Comparison of ENCODE assay signal across 10 cellular contexts in the genomic region with DNA sequence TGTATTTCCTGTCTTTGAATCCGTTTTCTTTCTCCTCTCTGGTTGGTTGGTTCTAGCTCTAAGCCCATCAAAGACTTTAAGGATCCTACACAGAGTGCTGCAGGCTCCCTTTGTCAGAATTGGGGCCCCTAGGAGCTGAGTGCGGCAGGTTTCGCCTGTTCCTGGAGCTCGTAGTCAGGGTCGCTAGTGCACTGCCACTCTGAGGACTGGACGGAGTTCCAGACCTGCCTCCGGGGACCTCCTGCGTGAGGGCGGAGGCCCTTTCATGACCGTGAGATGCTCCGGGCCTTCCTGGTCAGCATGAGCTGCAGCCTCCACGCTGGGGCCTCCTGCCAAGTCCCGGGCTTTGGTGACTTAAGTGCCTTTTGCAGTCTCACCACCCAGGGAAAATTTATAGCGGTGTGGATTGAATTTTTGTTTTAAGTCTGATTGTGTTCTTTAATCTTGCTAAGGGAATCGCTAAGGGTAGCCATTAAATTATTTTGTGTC. TPM values are rescaled to one million over a fixed set of nuclear protein-coding genes. Genes with fewer than 3 reads are reported as not detected.
A peak's percentile ranks its signal among the peaks of the same experiment; 100 is the strongest.
DNase-seq lines count a peak whose midpoint lies in the region; ATAC-seq and TF ChIP-seq lines count a peak whose summit lies in the region.
"Had no signal": no experiment of that assay in that cellular context is flagged by ENCODE, and none has a peak within 500 bp of the region (broad histone marks: within the 10 kb centered on the region; RNA-seq: fewer than 3 reads in every experiment).

No MANE protein-coding gene starts in this region.

- ATAC-seq in memory B cell (ENCODE audit: low read depth) (no peak), HG02970 (IDR thresholded peaks at IDR 0.05; ENCODE audit: low FRiP score, unreplicated experiment) (no peak)

- no peak for TF ChIP-seq EP300 in tibial nerve (IDR thresholded peaks at IDR 0.05)

- H3K27ac Mint-ChIP-seq in activated CD4-positive, alpha-beta T cell treated with anti-CD3 and anti-CD28 coated beads, Interleukin-2, amount 10 ng/mL, durations not matched to agents 7 days and 5 days, result peak overlapping the region; percentile 42
- no peak overlapping the region for H3K27ac Mint-ChIP-seq in memory B cell

- DNase-seq in activated CD4-positive, alpha-beta T cell treated with anti-CD3 and anti-CD28 coated beads, Interleukin-2, amount 10 ng/mL, durations not matched to agents 7 days and 5 days, result no peak
- no peak for DNase-seq in activated CD4-positive, alpha-beta T cell treated with anti-CD3 and anti-CD28 coated beads for 48 hours
- no peak for DNase-seq in memory B cell (ENCODE audit: low spot score in 2 of 2)
- no peak for DNase-seq in tibial nerve (ENCODE audit: low spot score in 2 of 2)
- no peak for DNase-seq in NCI-H526 (lab: John Stamatoyannopoulos, UW)
- DNase-seq in NCI-H1417 (lab: John Stamatoyannopoulos, UW), result no peak
- DNase-seq: PC-9 had no signal

- H3K27me3 Mint-ChIP-seq in activated CD4-positive, alpha-beta T cell treated with anti-CD3 and anti-CD28 coated beads, Interleukin-2, amount 10 ng/mL, durations not matched to agents 7 days and 5 days, result peaks cover 42% of the 10 kb centered on the region
- H3K27me3 Mint-ChIP-seq in memory B cell, result peaks cover 18% of the 10 kb centered on the region

- H3K9me3 Mint-ChIP-seq in activated CD4-positive, alpha-beta T cell treated with anti-CD3 and anti-CD28 coated beads, Interleukin-2, amount 10 ng/mL, durations not matched to agents 7 days and 5 days, result no peaks in the 10 kb centered on the region
- no peaks in the 10 kb centered on the region for H3K9me3 Mint-ChIP-seq in memory B cell

- TF ChIP-seq CTCF in tibial nerve (IDR thresholded peaks at IDR 0.05), result no peak

- H3K9ac ChIP-seq in duodenal mucosa (ENCODE audit: low read depth in 1 of 2, low read length in 2 of 2), result no peak overlapping the region

- H3K4me3 ChIP-seq in duodenal mucosa (ENCODE audit: low read depth in 1 of 2, low read length in 2 of 2), result peak overlapping the region; percentile 53 to 54
- peak overlapping the region; percentile 20 to 51 (median 37) for H3K4me3 ChIP-seq in tibial nerve
- H3K4me3 ChIP-seq: PC-9 had no signal

- peak overlapping the region; percentile 74 for H3K4me3 Mint-ChIP-seq in activated CD4-positive, alpha-beta T cell treated with anti-CD3 and anti-CD28 coated beads, Interleukin-2, amount 10 ng/mL, durations not matched to agents 7 days and 5 days
- H3K4me3 Mint-ChIP-seq in memory B cell, result peak overlapping the region; percentile 80

- H3K36me3 Mint-ChIP-seq in activated CD4-positive, alpha-beta T cell treated with anti-CD3 and anti-CD28 coated beads, Interleukin-2, amount 10 ng/mL, durations not matched to agents 7 days and 5 days (ENCODE audit: low read depth), result no peaks in the 10 kb centered on the region
- no peaks in the 10 kb centered on the region for H3K36me3 Mint-ChIP-seq in memory B cell

- no peaks in the 10 kb centered on the region for H3K9me3 ChIP-seq in duodenal mucosa (ENCODE audit: control insufficient read depth in 1 of 2, low read length in 2 of 2)
- no peaks in the 10 kb centered on the region for H3K9me3 ChIP-seq in tibial nerve

- H3K36me3 ChIP-seq in duodenal mucosa (ENCODE audit: control insufficient read depth in 1 of 2, insufficient read depth in 2 of 2, low read length in 2 of 2) (no peaks in the 10 kb centered on the region), tibial nerve (no peaks in the 10 kb centered on the region)

- no peak for TF ChIP-seq POLR2A in tibial nerve (IDR thresholded peaks at IDR 0.05)

- POLR2A ChIA-PET in activated CD4-positive, alpha-beta T cell treated with anti-CD3 and anti-CD28 coated beads, Interleukin-2, amount 10 ng/mL, durations not matched to agents 7 days and 5 days (lab: Charles Lee), result no interaction called here

- H3K27ac ChIP-seq in duodenal mucosa (ENCODE audit: low read depth, low read length), result no peak overlapping the region
- H3K27ac ChIP-seq in tibial nerve, result no peak overlapping the region
- H3K27ac ChIP-seq: PC-9 had no signal

- CTCF ChIA-PET in activated CD4-positive, alpha-beta T cell treated with anti-CD3 and anti-CD28 coated beads, Interleukin-2, amount 10 ng/mL, durations not matched to agents 7 days and 5 days (lab: Charles Lee), result interaction anchor here (1.0 to 1.7 kb wide), 5 partner anchors 12 to 474 kb away, joined by 3 to 10 read pairs (median 3); no protein-coding TSS in a partner anchor

- H3K27me3 ChIP-seq in duodenal mucosa (ENCODE audit: control insufficient read depth in 1 of 2, insufficient read depth in 2 of 2, low read length in 2 of 2) (peaks cover 18 to 49% of the 10 kb centered on the region in 2 donors), tibial nerve (peaks cover 0 to 35% of the 10 kb centered on the region in 2 donors)

- peaks cover 26% of the 10 kb centered on the region for H3K4me1 Mint-ChIP-seq in activated CD4-positive, alpha-beta T cell treated with anti-CD3 and anti-CD28 coated beads, Interleukin-2, amount 10 ng/mL, durations not matched to agents 7 days and 5 days
- H3K4me1 Mint-ChIP-seq in memory B cell, result peaks cover 3% of the 10 kb centered on the region

- peaks cover 0 to 6% of the 10 kb centered on the region in 2 donors for H3K4me1 ChIP-seq in duodenal mucosa (ENCODE audit: control insufficient read depth in 1 of 2, insufficient read depth in 2 of 2, low read length in 2 of 2)
- H3K4me1 ChIP-seq in tibial nerve, result peaks cover 0 to 13% (median 3%) of the 10 kb centered on the region in 4 donors

- WGBS in tibial nerve, 2 donors, result 68 to 76% methylated on average over 10 to 15 of the region's 15 CpGs

RNA-seq across cellular contexts. Expression of a gene that starts 33.7 kb away (rescaled TPM):
- total RNA-seq in activated CD4-positive, alpha-beta T cell treated with anti-CD3 and anti-CD28 coated beads, Interleukin-2, amount 10 ng/mL, durations not matched to agents 7 days and 5 days, result not detected
- total RNA-seq in tibial nerve, result not detected
- total RNA-seq: PC-9, temporal lobe had no signal
